In genomic region chr14:94129111-94129757, GRCh38 we compare ENCODE assay signal across 8 cellular contexts. TPM values are rescaled to one million over a fixed set of nuclear protein-coding genes. Genes with fewer than 3 reads are reported as not detected.
A peak's percentile ranks its signal among the peaks of the same experiment; 100 is the strongest.
DNase-seq lines count a peak whose midpoint lies in the region; ATAC-seq and TF ChIP-seq lines count a peak whose summit lies in the region.

TSS of gene IFI27L2 (minus strand) at chr14:94129604. CDS start at chr14:94129564, 40 bp downstream.

- no peaks in the 10 kb centered on the region for H3K36me3 Mint-ChIP-seq in natural killer cell

- peak within 1 kb of the TSS; percentile 91 for H3K4me3 Mint-ChIP-seq in natural killer cell

- peak within 1 kb of the TSS; percentile 74 to 82 (median 78) for H3K27ac ChIP-seq in Peyer's patch

- H3K36me3 ChIP-seq in Peyer's patch = no peaks in the 10 kb centered on the region

- TF ChIP-seq POLR2A in Peyer's patch (IDR thresholded peaks at IDR 0.05) = peak in 1 of 2 donors; percentile 21

- peaks cover 21 to 22% of the 10 kb centered on the region in 2 donors for H3K4me1 Mint-ChIP-seq in natural killer cell

- H3K9me3 Mint-ChIP-seq in natural killer cell = no peaks in the 10 kb centered on the region

- peak; percentile 86 for ATAC-seq in GM21390 (IDR thresholded peaks at IDR 0.05; ENCODE audit: unreplicated experiment)
- peak; percentile 93 for ATAC-seq in natural killer cell

- DNase-seq in DMS153 (lab: John Stamatoyannopoulos, UW) = peak; percentile 81
- DNase-seq in HUDEP-2 (lab: John Stamatoyannopoulos, UW; ENCODE audit: unreplicated experiment in 76 of 76) = peak in 66 of 76 experiments; percentile 3 to 72 (median 46)
- peak; percentile 78 to 89 (median 88) for DNase-seq in Peyer's patch
- DNase-seq in activated T-helper 1 cell treated with anti-CD3 and anti-CD28 coated beads, Interleukin-2, amount 50 U/mL, for 16 hours (ENCODE audit: low read depth in 1 of 2, low spot score in 1 of 2) = peak; percentile 30 to 36
- peak; percentile 82 for DNase-seq in fibroblast of mammary gland (ENCODE audit: low read depth)
- peak; percentile 49 for DNase-seq in natural killer cell
- DNase-seq in stimulated activated naive CD4-positive, alpha-beta T cell (lab: John Stamatoyannopoulos, UW) = peak; percentile 27 to 68 (median 43)

- TF ChIP-seq CTCF in Peyer's patch (IDR thresholded peaks at IDR 0.05) (peak in 5 of 6 experiments; percentile 34 to 50 (median 47)), fibroblast of mammary gland (conservative IDR thresholded peaks at IDR 0.05; ENCODE audit: control insufficient read depth, insufficient read depth, low read depth, low read length) (peak; percentile 24), natural killer cell (IDR thresholded peaks at IDR 0.05) (no peak)

- peak within 1 kb of the TSS; percentile 76 to 91 for H3K27ac Mint-ChIP-seq in natural killer cell

- H3K4me3 ChIP-seq in Peyer's patch (peak within 1 kb of the TSS; percentile 58 to 64 (median 64)), fibroblast of mammary gland (ENCODE audit: control insufficient read depth, low read depth, low read length) (peak within 1 kb of the TSS; percentile 63)

- peaks cover 0 to 14% (median 3%) of the 10 kb centered on the region in 4 donors for H3K4me1 ChIP-seq in Peyer's patch

- H3K9me3 ChIP-seq in Peyer's patch = no peaks in the 10 kb centered on the region

- peaks cover 7 to 16% of the 10 kb centered on the region in 2 donors for H3K27me3 Mint-ChIP-seq in natural killer cell (ENCODE audit: low read depth in 2 of 2)

- intact Hi-C loops in natural killer cell (cut with micrococcal nuclease) = loop anchor here (1.0 kb wide), 1 partner anchor 101 kb away; no protein-coding TSS in a partner anchor

- no peaks in the 10 kb centered on the region for H3K27me3 ChIP-seq in Peyer's patch

RNA-seq across cellular contexts. Expression of gene IFI27L2, which starts in this region (rescaled TPM):
- total RNA-seq in Peyer's patch (10 to 100 TPM; 26.5 to 91.1 (median 63.9) TPM), natural killer cell (10 to 100 TPM; 36.3 to 55.1 (median 39.8) TPM)

Comparison
In these comparisons a context has a peak if more than half of its experiments do, and no peak if none do; other contexts are left out.
1. Peak in every context shown above with its lines: DNase-seq, ATAC-seq, H3K4me3 ChIP-seq and H3K27ac ChIP-seq.
2. DNase-seq: peak in every context shown above with its lines; median percentile 88 in Peyer's patch; 82 in fibroblast of mammary gland; 81 in DMS153; 49 in natural killer cell; 46 in HUDEP-2; 43 in stimulated activated naive CD4-positive, alpha-beta T cell; 33 in activated T-helper 1 cell treated with anti-CD3 and anti-CD28 coated beads, Interleukin-2, amount 50 U/mL, for 16 hours.